In the genomic region with DNA sequence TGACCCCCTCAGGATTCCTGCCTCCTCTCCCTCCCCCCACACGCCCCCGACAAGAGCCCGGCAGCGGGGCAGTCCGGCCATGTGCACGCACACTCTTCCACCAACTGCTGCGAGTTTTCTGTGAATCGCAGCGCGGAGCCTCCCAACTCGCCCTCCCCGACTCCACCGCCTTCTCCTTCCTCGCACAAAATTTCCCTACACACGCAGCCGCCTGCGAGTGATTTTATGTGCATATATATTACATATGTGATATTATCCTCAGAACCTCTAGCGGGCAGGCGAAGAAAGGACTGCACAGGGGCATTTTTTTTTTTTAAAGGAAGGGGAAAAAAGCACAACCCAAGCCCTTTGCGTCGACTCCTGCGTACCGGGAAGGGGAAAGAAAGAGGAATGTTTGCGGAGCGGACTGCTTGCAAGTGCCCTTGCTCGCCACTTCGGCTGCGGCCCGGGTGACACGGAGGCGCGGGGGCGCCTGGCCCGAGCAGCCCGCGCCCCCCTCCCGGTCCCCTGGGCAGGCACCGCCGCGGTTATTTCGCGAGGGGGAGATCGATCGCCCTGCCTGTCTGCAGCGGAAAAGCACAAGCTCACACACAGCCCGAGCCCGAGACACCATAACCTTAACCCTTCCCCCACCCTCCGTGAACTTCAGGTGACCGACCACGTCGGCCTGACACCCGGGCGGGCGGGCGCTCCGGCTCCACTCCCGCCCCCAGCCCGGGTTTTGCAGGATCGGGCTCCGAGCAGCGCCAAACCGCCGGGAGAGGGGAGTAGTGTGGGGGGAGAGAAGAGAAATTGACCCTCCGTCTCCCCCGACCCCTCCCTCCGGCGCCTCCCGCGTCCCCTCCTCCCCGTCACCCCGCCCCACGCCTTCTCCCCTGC, we compare ENCODE assay signal across 8 cellular contexts. TPM values are rescaled to one million over a fixed set of nuclear protein-coding genes. Genes with fewer than 3 reads are reported as not detected.
A peak's percentile ranks its signal among the peaks of the same experiment; 100 is the strongest.
DNase-seq lines count a peak whose midpoint lies in the region; ATAC-seq and TF ChIP-seq lines count a peak whose summit lies in the region.

No MANE protein-coding gene starts in this region.

- DNase-seq in NCI-H748 (lab: John Stamatoyannopoulos, UW; ENCODE audit: unreplicated experiment) (peak; percentile 70), NCI-H748 treated with DMSO at 0.1 percent for 48 hours (lab: John Stamatoyannopoulos, UW) (no peak), NCI-H187 treated with DMSO at 0.1 percent for 48 hours (lab: John Stamatoyannopoulos, UW) (peak; percentile 14), choroid plexus epithelial cell (ENCODE audit: low read depth) (peak; percentile 78), left colon (peak; percentile 70 to 74)
- peak; percentile 27 to 30 for DNase-seq in activated CD4-positive, alpha-beta T cell treated with anti-CD3 and anti-CD28 coated beads for 24 hours (ENCODE audit: low read depth in 2 of 2)
- DNase-seq in stimulated activated CD4-positive, alpha-beta T cell treated with anti-CD3 and anti-CD28 coated beads, Interleukin-2, amount 100 ng/mL, for 24 hours = peak; percentile 59 to 63

- TF ChIP-seq CTCF in choroid plexus epithelial cell (conservative IDR thresholded peaks at IDR 0.05; ENCODE audit: low read depth, low read length) = peak; percentile 44

- intact Hi-C loops in left colon (cut with DNase I, micrococcal nuclease) = loop anchor here in 1 of 2 donors (10.0 kb wide), 1 partner anchor 92 kb away; no protein-coding TSS in a partner anchor

- ATAC-seq in HG02798 (IDR thresholded peaks at IDR 0.05; ENCODE audit: poor library complexity, unreplicated experiment) (peak; percentile 58), left colon (peak; percentile 62)

- H3K4me3 ChIP-seq in choroid plexus epithelial cell (ENCODE audit: low read depth, low read length) = peak overlapping the region; percentile 89

RNA-seq across cellular contexts. Expression of a gene that starts 2.2 kb away (rescaled TPM):
- total RNA-seq in left colon = 10 to 100 TPM; 21.0 to 29.4 TPM
